24 cellular contexts compared by ENCODE assay signal in the genomic region with DNA sequence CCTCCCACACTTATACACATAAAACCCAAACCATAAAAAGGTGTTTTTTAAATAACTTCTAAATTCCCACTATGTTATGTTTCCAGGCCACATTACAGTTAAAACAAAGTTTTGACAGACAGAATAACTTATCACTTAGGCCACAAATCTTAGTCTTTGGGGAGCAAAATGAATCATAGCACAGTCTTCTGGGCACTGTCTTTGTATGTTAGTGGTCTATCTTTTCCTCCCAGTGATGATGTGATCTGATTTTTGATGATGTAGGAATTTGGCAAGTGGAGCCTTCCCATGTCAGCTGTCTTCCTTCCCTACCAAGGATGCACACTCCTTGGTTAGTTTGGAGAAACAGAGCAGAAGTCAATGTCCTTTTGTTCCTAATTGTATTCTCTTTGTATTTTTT.
"Had no signal": no experiment of that assay in that cellular context is flagged by ENCODE, and none has a peak within 500 bp of the region (broad histone marks: within the 10 kb centered on the region; RNA-seq: fewer than 3 reads in every experiment).

No MANE protein-coding gene starts in this region.

- DNase-seq: central memory CD4-positive, alpha-beta T cell; cortex of kidney; dorsolateral prefrontal cortex; effector CD8-positive, alpha-beta T cell; foreskin fibroblast; glutamatergic neuron; kidney; left cardiac atrium; left ventricle myocardium inferior; mesenchymal stem cell; midbrain; naive B cell; nephron progenitor cell; posterior cingulate gyrus; sigmoid colon; small intestine; stimulated activated CD4-positive, alpha-beta T cell treated with anti-CD3 and anti-CD28 coated beads, Interleukin-12 subunit alpha, Interleukin-12 subunit beta, amount 100 ng/mL, for 4 hours; substantia nigra; trophoblast cell had no signal

- H3K36me3 Mint-ChIP-seq: naive B cell; stimulated activated effector memory CD8-positive, alpha-beta T cell treated with anti-CD3 and anti-CD28 coated beads, Interleukin-12 subunit alpha, Interleukin-12 subunit beta, amount 100 ng/mL, for 72 hours had no signal

- ATAC-seq: gastroesophageal sphincter; stimulated activated effector memory CD8-positive, alpha-beta T cell treated with anti-CD3 and anti-CD28 coated beads, Interleukin-12 subunit alpha, Interleukin-12 subunit beta, amount 100 ng/mL, for 72 hours had no signal

- H3K4me3 ChIP-seq: dorsolateral prefrontal cortex, gastroesophageal sphincter, left ventricle myocardium inferior, lung, sigmoid colon had no signal

- H3K9me3 ChIP-seq: gastroesophageal sphincter, left ventricle myocardium inferior, neutrophil, sigmoid colon had no signal

- H3K9me3 Mint-ChIP-seq: stimulated activated effector memory CD8-positive, alpha-beta T cell treated with anti-CD3 and anti-CD28 coated beads, Interleukin-12 subunit alpha, Interleukin-12 subunit beta, amount 100 ng/mL, for 72 hours; stimulated activated naive CD8-positive, alpha-beta T cell treated with anti-CD3 and anti-CD28 coated beads, Interleukin-15, Interleukin-2, amounts not matched to agents 100 ng/mL and 50 ng/mL, for 24 hours had no signal

- H3K27ac Mint-ChIP-seq: naive B cell; nephron progenitor cell; stimulated activated effector memory CD8-positive, alpha-beta T cell treated with anti-CD3 and anti-CD28 coated beads, Interleukin-12 subunit alpha, Interleukin-12 subunit beta, amount 100 ng/mL, for 72 hours; stimulated activated naive CD8-positive, alpha-beta T cell treated with anti-CD3 and anti-CD28 coated beads, Interleukin-15, Interleukin-2, amounts not matched to agents 100 ng/mL and 50 ng/mL, for 24 hours had no signal

- H3K4me3 Mint-ChIP-seq: naive B cell; nephron progenitor cell; stimulated activated effector memory CD8-positive, alpha-beta T cell treated with anti-CD3 and anti-CD28 coated beads, Interleukin-12 subunit alpha, Interleukin-12 subunit beta, amount 100 ng/mL, for 72 hours; stimulated activated naive CD8-positive, alpha-beta T cell treated with anti-CD3 and anti-CD28 coated beads, Interleukin-15, Interleukin-2, amounts not matched to agents 100 ng/mL and 50 ng/mL, for 24 hours had no signal

- H3K4me1 Mint-ChIP-seq: naive B cell; stimulated activated effector memory CD8-positive, alpha-beta T cell treated with anti-CD3 and anti-CD28 coated beads, Interleukin-12 subunit alpha, Interleukin-12 subunit beta, amount 100 ng/mL, for 72 hours had no signal

- H3K4me1 ChIP-seq: gastroesophageal sphincter, sigmoid colon had no signal

- H3K27me3 ChIP-seq: dorsolateral prefrontal cortex, gastroesophageal sphincter, neutrophil, sigmoid colon had no signal

- H3K27ac ChIP-seq: gastroesophageal sphincter, neutrophil, sigmoid colon had no signal

- H3K36me3 ChIP-seq: gastroesophageal sphincter, left ventricle myocardium inferior, neutrophil, sigmoid colon had no signal
